Comparison of ENCODE assay signal across 6 cellular contexts in genomic region chr2:95468011-95468410, GRCh38. TPM values are rescaled to one million over a fixed set of nuclear protein-coding genes. Genes with fewer than 3 reads are reported as not detected.
"Had no signal": no experiment of that assay in that cellular context is flagged by ENCODE, and none has a peak within 500 bp of the region (broad histone marks: within the 10 kb centered on the region; RNA-seq: fewer than 3 reads in every experiment).

No MANE protein-coding gene starts in this region.

RNA-seq across cellular contexts. Expression of gene TRIM43B, which starts 16.5 kb away (rescaled TPM):
- total RNA-seq: HepG2, HT-29, HT1080, IMR-90, K562 had no signal
- polyA plus RNA-seq: HepG2, IgD-negative memory B cell, IMR-90, K562 had no signal
